ENCODE assay signal across 8 cellular contexts in the genomic region with DNA sequence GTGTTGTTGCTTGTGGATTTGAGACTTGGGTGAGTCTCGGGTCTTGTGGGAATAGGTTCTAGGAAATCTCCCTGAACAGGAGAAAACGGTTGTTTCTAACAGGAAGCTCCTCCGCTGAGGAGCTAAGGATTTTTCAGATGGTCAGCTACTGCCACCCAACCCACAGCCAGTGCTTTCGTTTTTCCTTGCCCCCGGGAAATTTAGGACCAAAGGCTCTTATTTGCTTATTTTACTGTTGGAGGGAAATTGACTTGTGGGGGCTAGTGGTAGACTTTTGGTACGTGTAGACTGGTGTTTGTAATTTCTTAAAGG. TPM values are rescaled to one million over a fixed set of nuclear protein-coding genes. Genes with fewer than 3 reads are reported as not detected.
DNase-seq lines count a peak whose midpoint lies in the region; ATAC-seq, FAIRE-seq and TF ChIP-seq lines count a peak whose summit lies in the region.

No MANE protein-coding gene starts in this region.

- no peaks in the 10 kb centered on the region for H3K9me3 ChIP-seq in keratinocyte (ENCODE audit: control insufficient read depth, low read depth, low read length)

- H3K4me1 Mint-ChIP-seq in activated naive CD4-positive, alpha-beta T cell treated with anti-CD3 and anti-CD28 coated beads, Interleukin-2, amount 10 ng/mL, durations not matched to agents 7 days and 5 days = peaks cover 13% of the 10 kb centered on the region
- H3K4me1 Mint-ChIP-seq in brain = peaks cover 42% of the 10 kb centered on the region
- peaks cover 8 to 15% of the 10 kb centered on the region in 2 donors for H3K4me1 Mint-ChIP-seq in stimulated activated naive B cell treated with anti-CD40 and anti-IgM and Interleukin-4, amounts not matched to agents 10 μg/mL and 1 μg/mL and 100 μg/mL, for 72 hours

- H3K4me3 Mint-ChIP-seq in activated naive CD4-positive, alpha-beta T cell treated with anti-CD3 and anti-CD28 coated beads, Interleukin-2, amount 10 ng/mL, durations not matched to agents 7 days and 5 days = peak overlapping the region; percentile 74
- H3K4me3 Mint-ChIP-seq in brain = peak overlapping the region; percentile 97 to 100 (median 98)
- peak overlapping the region; percentile 76 to 91 for H3K4me3 Mint-ChIP-seq in stimulated activated naive B cell treated with anti-CD40 and anti-IgM and Interleukin-4, amounts not matched to agents 10 μg/mL and 1 μg/mL and 100 μg/mL, for 72 hours

- peak overlapping the region; percentile 76 for H3K4me2 ChIP-seq in keratinocyte (ENCODE audit: control insufficient read depth, extremely low read depth, insufficient read depth, low read depth, low read length)

- H3K27me3 ChIP-seq in keratinocyte (ENCODE audit: control insufficient read depth, extremely low read depth, insufficient read depth, low read length) = no peaks in the 10 kb centered on the region

- peaks cover 0 to 2% of the 10 kb centered on the region in 2 experiments for H3K36me3 ChIP-seq in keratinocyte (ENCODE audit: control insufficient read depth in 2 of 2, extremely low read depth in 1 of 2, insufficient read depth in 2 of 2, low read length in 2 of 2)

- ATAC-seq in stimulated activated naive B cell treated with anti-CD40 and anti-IgM and Interleukin-4, amounts not matched to agents 10 μg/mL and 1 μg/mL and 100 μg/mL, for 72 hours (replicated peaks) = no peak
- no peak for ATAC-seq in HG03520 (IDR thresholded peaks at IDR 0.05; ENCODE audit: unreplicated experiment)
- no peak for ATAC-seq in HG03159 (IDR thresholded peaks at IDR 0.05; ENCODE audit: unreplicated experiment)

- no peaks in the 10 kb centered on the region for H3K9me1 ChIP-seq in keratinocyte (ENCODE audit: control insufficient read depth, extremely low read depth, insufficient read depth, low read length)

- CTCF ChIA-PET in activated naive CD4-positive, alpha-beta T cell treated with anti-CD3 and anti-CD28 coated beads, Interleukin-2, amount 10 ng/mL, durations not matched to agents 7 days and 5 days (lab: Charles Lee) = no interaction called here

- no peak for DNase-seq in activated naive CD4-positive, alpha-beta T cell treated with anti-CD3 and anti-CD28 coated beads, Interleukin-2, amount 10 ng/mL, durations not matched to agents 7 days and 5 days
- DNase-seq in activated naive CD4-positive, alpha-beta T cell treated with anti-CD3 and anti-CD28 coated beads, Interleukin-2, amount 50 U/mL, for 16 hours = no peak
- DNase-seq in keratinocyte (ENCODE audit: low read depth, low spot score) (no peak), DMS79 (lab: John Stamatoyannopoulos, UW) (no peak)
- no peak for DNase-seq in stimulated activated naive B cell treated with anti-CD40 and anti-IgM and Interleukin-4, amounts not matched to agents 10 μg/mL and 1 μg/mL and 100 μg/mL, for 72 hours

- no peak for FAIRE-seq in keratinocyte (lab: Jason Lieb, UNC)

- H2AFZ ChIP-seq in keratinocyte (ENCODE audit: control insufficient read depth, low read length) = peak overlapping the region; percentile 72

- peak overlapping the region; percentile 54 for H3K27ac ChIP-seq in keratinocyte (ENCODE audit: control insufficient read depth, insufficient read depth, low read length)

- TF ChIP-seq CTCF in brain (conservative IDR thresholded peaks at IDR 0.05) (no peak), keratinocyte (optimal IDR thresholded peaks at IDR 0.05 in 1 of 3, IDR thresholded peaks at IDR 0.05 in 1 of 3, conservative IDR thresholded peaks at IDR 0.05 in 1 of 3; ENCODE audit: extremely low read depth in 1 of 3, insufficient read depth in 2 of 3, low read length in 3 of 3) (no peak)

- H3K79me2 ChIP-seq in keratinocyte (ENCODE audit: control insufficient read depth, insufficient read depth, low read length) = peaks cover 35% of the 10 kb centered on the region

- peaks cover 53% of the 10 kb centered on the region for H3K27me3 Mint-ChIP-seq in activated naive CD4-positive, alpha-beta T cell treated with anti-CD3 and anti-CD28 coated beads, Interleukin-2, amount 10 ng/mL, durations not matched to agents 7 days and 5 days
- H3K27me3 Mint-ChIP-seq in brain = peaks cover 8% of the 10 kb centered on the region
- H3K27me3 Mint-ChIP-seq in stimulated activated naive B cell treated with anti-CD40 and anti-IgM and Interleukin-4, amounts not matched to agents 10 μg/mL and 1 μg/mL and 100 μg/mL, for 72 hours = peaks cover 26 to 35% of the 10 kb centered on the region in 2 donors

- peak overlapping the region; percentile 73 for H3K9ac ChIP-seq in keratinocyte (ENCODE audit: control insufficient read depth, extremely low read depth, insufficient read depth, low read length)

- dilution Hi-C loops in keratinocyte (cut with MboI; ENCODE audit: extremely low pct_ligation_motif_present, low sequenced_read_pairs) = no loop called here

- no peak overlapping the region for H3K27ac Mint-ChIP-seq in activated naive CD4-positive, alpha-beta T cell treated with anti-CD3 and anti-CD28 coated beads, Interleukin-2, amount 10 ng/mL, durations not matched to agents 7 days and 5 days
- peak overlapping the region; percentile 93 to 99 (median 97) for H3K27ac Mint-ChIP-seq in brain
- no peak overlapping the region for H3K27ac Mint-ChIP-seq in stimulated activated naive B cell treated with anti-CD40 and anti-IgM and Interleukin-4, amounts not matched to agents 10 μg/mL and 1 μg/mL and 100 μg/mL, for 72 hours

- H3K4me1 ChIP-seq in keratinocyte (ENCODE audit: control insufficient read depth, extremely low read depth, insufficient read depth, low read length) = peaks cover 12% of the 10 kb centered on the region

- H3K36me3 Mint-ChIP-seq in activated naive CD4-positive, alpha-beta T cell treated with anti-CD3 and anti-CD28 coated beads, Interleukin-2, amount 10 ng/mL, durations not matched to agents 7 days and 5 days = peaks cover 2% of the 10 kb centered on the region
- no peaks in the 10 kb centered on the region for H3K36me3 Mint-ChIP-seq in brain
- no peaks in the 10 kb centered on the region for H3K36me3 Mint-ChIP-seq in stimulated activated naive B cell treated with anti-CD40 and anti-IgM and Interleukin-4, amounts not matched to agents 10 μg/mL and 1 μg/mL and 100 μg/mL, for 72 hours

- peak overlapping the region; percentile 83 to 84 (median 84) for H3K4me3 ChIP-seq in keratinocyte (ENCODE audit: control insufficient read depth in 2 of 3, extremely low read depth in 1 of 3, insufficient read depth in 2 of 3, low read depth in 1 of 3, low read length in 3 of 3)

- no peaks in the 10 kb centered on the region for H4K20me1 ChIP-seq in keratinocyte (ENCODE audit: control insufficient read depth, extremely low read depth, insufficient read depth, low read length)

- H3K9me3 Mint-ChIP-seq in activated naive CD4-positive, alpha-beta T cell treated with anti-CD3 and anti-CD28 coated beads, Interleukin-2, amount 10 ng/mL, durations not matched to agents 7 days and 5 days = no peaks in the 10 kb centered on the region
- H3K9me3 Mint-ChIP-seq in brain = peaks cover 0 to 6% (median 0%) of the 10 kb centered on the region in 5 experiments
- H3K9me3 Mint-ChIP-seq in stimulated activated naive B cell treated with anti-CD40 and anti-IgM and Interleukin-4, amounts not matched to agents 10 μg/mL and 1 μg/mL and 100 μg/mL, for 72 hours = no peaks in the 10 kb centered on the region

RNA-seq across cellular contexts. Expression of gene SNX7, which starts 0.8 kb away (rescaled TPM):
- polyA plus RNA-seq in brain (ENCODE audit: insufficient read depth, low read depth, low replicate concordance) (2.2 TPM), keratinocyte (24.8 to 50.5 TPM (median 34.0 TPM) in 3 replicates)
- polyA plus RNA-seq in keratinocyte (2011; ENCODE audit: low read depth) = 21.7 TPM
- polyA plus RNA-seq in keratinocyte (2011; cell fraction: cytosol; rRNA removed) = 33.1 and 63.6 TPM in 2 replicates
- 15.0 and 19.0 TPM in 2 replicates for polyA plus RNA-seq in keratinocyte (2011; cell fraction: nucleus; rRNA removed)
- 17.1 and 40.0 TPM in 2 replicates for polyA plus RNA-seq in keratinocyte (2012; ENCODE audit: low replicate concordance)
- polyA minus RNA-seq in keratinocyte = 7.6 to 52.3 TPM (median 22.4 TPM) in 3 replicates
- polyA minus RNA-seq in keratinocyte (2011; cell fraction: cytosol; rRNA and poly(A)+ RNA removed) = 17.3 TPM
- polyA minus RNA-seq in keratinocyte (2011; cell fraction: nucleus; rRNA and poly(A)+ RNA removed) = 9.4 and 19.3 TPM in 2 replicates

Comparison
In these comparisons a context has a peak if more than half of its experiments do, and no peak if none do; other contexts are left out.
1. H3K27ac Mint-ChIP-seq: peak in brain (5 of 5); none in activated naive CD4-positive, alpha-beta T cell treated with anti-CD3 and anti-CD28 coated beads, Interleukin-2, amount 10 ng/mL, durations not matched to agents 7 days and 5 days (single experiment) and stimulated activated naive B cell treated with anti-CD40 and anti-IgM and Interleukin-4, amounts not matched to agents 10 μg/mL and 1 μg/mL and 100 μg/mL, for 72 hours (single experiment).
2. Peak in every context shown above with its lines, with median percentiles within 50 percentile points of each other: H3K4me3 Mint-ChIP-seq.